ENCODE assay signal across 1 cellular context in genomic region chr11:65445604-65446445, GRCh38.
TF ChIP-seq lines count a peak whose summit lies in the region.

No MANE protein-coding gene starts in this region.

TF ChIP-seq in GM23338, 12 proteins besides CTCF, POLR2A, EP300 and RAD21 (continued from another document):
- TF ChIP-seq STAT1 (IDR thresholded peaks at IDR 0.05; ENCODE audit: unreplicated experiment) (no peak), NANOG (IDR thresholded peaks at IDR 0.05; ENCODE audit: borderline replicate concordance) (no peak), ZNF462 (CRISPR knock-in tag; IDR thresholded peaks at IDR 0.05) (no peak), POLR2AphosphoS5 (IDR thresholded peaks at IDR 0.05; ENCODE audit: low read depth) (no peak), ZNF331 (CRISPR knock-in tag; IDR thresholded peaks at IDR 0.05; ENCODE audit: low read depth) (no peak)
